ENCODE assay signal across 13 cellular contexts in genomic region chr17:73308959-73309358, GRCh38. TPM values are rescaled to one million over a fixed set of nuclear protein-coding genes. Genes with fewer than 3 reads are reported as not detected.
A peak's percentile ranks its signal among the peaks of the same experiment; 100 is the strongest.
DNase-seq lines count a peak whose midpoint lies in the region; ATAC-seq, FAIRE-seq and TF ChIP-seq lines count a peak whose summit lies in the region.
"Not testable (repeated sequence)": the region's sequence is repeated elsewhere in the genome, so short reads cannot be mapped to it uniquely, and the experiment has no call there.
"Had no signal": no experiment of that assay in that cellular context is flagged by ENCODE, and none has a peak within 500 bp of the region (broad histone marks: within the 10 kb centered on the region; RNA-seq: fewer than 3 reads in every experiment).

No MANE protein-coding gene starts in this region.

- WGBS in A549 (ENCODE audit: missing lambda C conversion rate): 42% methylated on average over 5 of the region's 5 CpGs
- 61% methylated on average over 5 of the region's 5 CpGs for WGBS in liver
- WGBS in pancreas, 2 donors: 12 to 23% methylated on average over 5 of the region's 5 CpGs
- WGBS in stomach, 5 donors: 36 to 54% (median 40%) methylated on average over 5 of the region's 5 CpGs

- intact Hi-C loops in colonic mucosa (cut with DNase I); stomach (cut with DNase I; ENCODE audit: low total_unique reads): not testable (repeated sequence)
- intact Hi-C loops in pancreas (cut with DNase I): loop anchor here in 1 of 3 donors (5.0 kb wide), 1 partner anchor 47 kb away; the partner anchor contains the start of gene CPSF4L

- peak overlapping the region; percentile 91 for H3K4me2 ChIP-seq in A549

- peak overlapping the region; percentile 85; the same call in 1 of the 2 replicates for H3K4me3 Mint-ChIP-seq in HFFc6

- H3K36me3 ChIP-seq in colonic mucosa; liver (ENCODE audit: control insufficient read depth in 4 of 4, insufficient read depth in 3 of 4, low read depth in 1 of 4, low read length in 3 of 4); pancreas; stomach: not testable (repeated sequence)

- TF ChIP-seq EP300 in A549 (IDR thresholded peaks at IDR 0.05); stomach (IDR thresholded peaks at IDR 0.05): not testable (repeated sequence)

- H3K27ac Mint-ChIP-seq in HFFc6: peak overlapping the region; percentile 95; the same call in 1 of the 2 replicates

- DNase-seq in A549 (ENCODE audit: low read depth in 1 of 2, low spot score in 1 of 2); HFFc6; colonic mucosa; fibroblast of mammary gland (ENCODE audit: low read depth); stomach: not testable (repeated sequence)
- peak in 2 of 6 donors; percentile 25 to 41 for DNase-seq in pancreas

- FAIRE-seq in A549 (lab: Jason Lieb, UNC); pancreas (lab: Jason Lieb, UNC): not testable (repeated sequence)

- not testable (repeated sequence) for H3K27me3 Mint-ChIP-seq in HFFc6 (ENCODE audit: insufficient read depth)

- H3K4me1 Mint-ChIP-seq in HFFc6 (ENCODE audit: low read depth): peaks cover 65% of the 10 kb centered on the region

- H3K4me1 ChIP-seq in A549: peaks cover 61% of the 10 kb centered on the region
- peaks cover 18% of the 10 kb centered on the region for H3K4me1 ChIP-seq in colonic mucosa
- H3K4me1 ChIP-seq in liver (ENCODE audit: control insufficient read depth in 4 of 4, insufficient read depth in 4 of 4, low read length in 3 of 4): peaks cover 17 to 53% (median 36%) of the 10 kb centered on the region in 4 donors
- peaks cover 24 to 46% (median 36%) of the 10 kb centered on the region in 3 donors for H3K4me1 ChIP-seq in pancreas
- peaks cover 42 to 72% (median 69%) of the 10 kb centered on the region in 4 donors for H3K4me1 ChIP-seq in stomach

- not testable (repeated sequence) for TF ChIP-seq POLR2A in A549 (IDR thresholded peaks at IDR 0.05; ENCODE audit: low read length); stomach (IDR thresholded peaks at IDR 0.05)

- H3K4me3 ChIP-seq in A549 (peak overlapping the region; percentile 77), WI38 (ENCODE audit: low read depth, low read length) (peak overlapping the region; percentile 96), colonic mucosa (peak overlapping the region; percentile 97), fibroblast of mammary gland (ENCODE audit: control insufficient read depth, low read depth, low read length) (peak overlapping the region; percentile 93), pancreas (peak overlapping the region; percentile 83 to 100 (median 92)), stomach (peak overlapping the region; percentile 75 to 93 (median 88))
- H3K4me3 ChIP-seq in liver (ENCODE audit: low read depth in 1 of 3, low read length in 3 of 3): not testable (repeated sequence)

- not testable (repeated sequence) for TF ChIP-seq RAD21 in A549 (conservative IDR thresholded peaks at IDR 0.05 in 1 of 2, IDR thresholded peaks at IDR 0.05 in 1 of 2); liver (IDR thresholded peaks at IDR 0.05)

- not testable (repeated sequence) for ATAC-seq in A549, pancreas

- POLR2A ChIA-PET in A549 (lab: Yijun Ruan, JAX): interaction anchor here (4.5 to 5.0 kb wide), 2 partner anchors 10 to 33 kb away, joined by 22 to 24 read pairs; no protein-coding TSS in a partner anchor

- not testable (repeated sequence) for H3K27me3 ChIP-seq in colonic mucosa; liver (ENCODE audit: control insufficient read depth in 4 of 4, insufficient read depth in 4 of 4, low read length in 3 of 4); pancreas; stomach

- CTCF ChIA-PET in A549 (lab: Yijun Ruan, JAX): interaction anchor here (0.5 to 29.0 kb wide), 9 partner anchors 19 to 119 kb away, joined by 3 to 385 read pairs (median 9); no protein-coding TSS in a partner anchor

- peak overlapping the region in 1 of 2 donors; percentile 100 for H3K9ac ChIP-seq in colonic mucosa (ENCODE audit: low read depth in 2 of 2, low read length in 2 of 2)
- H3K9ac ChIP-seq in liver (ENCODE audit: low read depth in 1 of 2, low read length in 2 of 2): not testable (repeated sequence)

- not testable (repeated sequence) for H3K36me3 Mint-ChIP-seq in HFFc6 (ENCODE audit: low read depth)

- not testable (repeated sequence) for H3K9me3 Mint-ChIP-seq in HFFc6

- H3K9me3 ChIP-seq in A549; colonic mucosa; liver (ENCODE audit: control insufficient read depth in 4 of 4, low read length in 3 of 4); pancreas; stomach: not testable (repeated sequence)

- TF ChIP-seq CTCF in A549 (IDR thresholded peaks at IDR 0.05); HFFc6 (IDR thresholded peaks at IDR 0.05); WI38 (IDR thresholded peaks at IDR 0.05; ENCODE audit: low read depth, low read length); colonic mucosa (IDR thresholded peaks at IDR 0.05); fibroblast of mammary gland (conservative IDR thresholded peaks at IDR 0.05; ENCODE audit: control insufficient read depth, insufficient read depth, low read depth, low read length); liver (IDR thresholded peaks at IDR 0.05; ENCODE audit: low read depth, low read length, missing input control); pancreas (IDR thresholded peaks at IDR 0.05); stomach (IDR thresholded peaks at IDR 0.05): not testable (repeated sequence)

- peak overlapping the region; percentile 95 to 96 for H3K27ac ChIP-seq in A549
- H3K27ac ChIP-seq in colonic mucosa: peak overlapping the region; percentile 98
- peak overlapping the region; percentile 96 to 97 for H3K27ac ChIP-seq in liver (ENCODE audit: low read depth in 1 of 2, low read length in 2 of 2)
- peak overlapping the region; percentile 92 to 99 (median 96) for H3K27ac ChIP-seq in pancreas
- H3K27ac ChIP-seq in stomach: peak overlapping the region; percentile 93 to 100 (median 99)

RNA-seq across cellular contexts. Expression of gene CDC42EP4, which starts 2.8 kb away (rescaled TPM):
- polyA plus RNA-seq in A549 (2011; rRNA removed) (32.9 and 33.8 TPM in 2 replicates), A549 (2017; fragmentation: RNase III; extraction: RNeasy Plus Mini Kit Qiagen cat#74134 plus additional on column Dnase treatment) (60.1 to 66.3 TPM (median 65.7 TPM) in 3 replicates), liver (10 to 100 TPM; 15.7 to 28.4 TPM), pancreas (10 to 100 TPM; 24.2 to 28.9 TPM), stomach (10 to 100 TPM; 23.2 to 38.3 (median 25.7) TPM)
- 40.9 and 72.3 TPM in 2 replicates for polyA plus RNA-seq in A549 (2012; cell fraction: cytosol; rRNA removed)
- 41.7 and 52.8 TPM in 2 replicates for polyA plus RNA-seq in A549 (2012; cell fraction: nucleus; rRNA removed)
- polyA minus RNA-seq in A549 (2011; rRNA and poly(A)+ RNA removed): 64.6 and 69.0 TPM in 2 replicates
- total RNA-seq in HFFc6 (2021; fragmentation: NEBNext Ultra II Directional; extraction: Animal tissue kit (Norgen Biotek cat#: 25700)): 10 to 100 TPM; 18.1 to 27.8 (median 25.9) TPM
- total RNA-seq in colonic mucosa (10 to 100 TPM; 52.8 to 65.3 TPM), liver (10 to 100 TPM; 27.5 to 31.0 TPM), pancreas (10 to 100 TPM; 43.2 to 56.2 (median 46.9) TPM), stomach (10 to 100 TPM; 44.6 to 93.3 (median 68.9) TPM)

RNA-seq across cellular contexts. Expression of gene CPSF4L, which starts 47.3 kb away (rescaled TPM):
- polyA plus RNA-seq in A549 (2011; rRNA removed) (0.13 and 0.17 TPM in 2 replicates), A549 (2017; fragmentation: RNase III; extraction: RNeasy Plus Mini Kit Qiagen cat#74134 plus additional on column Dnase treatment) (not detected in 3 replicates), liver (not detected), pancreas (not detected), stomach (not detected)
- polyA plus RNA-seq in A549 (2012; cell fraction: cytosol; rRNA removed): not detected in 2 replicates
- 0.27 TPM in 1 of 2 replicates, not detected in the other for polyA plus RNA-seq in A549 (2012; cell fraction: nucleus; rRNA removed)
- polyA minus RNA-seq in A549 (2011; rRNA and poly(A)+ RNA removed): not detected in 2 replicates
- not detected for total RNA-seq in HFFc6 (2021; fragmentation: NEBNext Ultra II Directional; extraction: Animal tissue kit (Norgen Biotek cat#: 25700))
- total RNA-seq in colonic mucosa (not detected), liver (not detected), pancreas (under 1 TPM in 4 of 6 donors, not detected in 2; 0.19 to 0.67 (median 0.21) TPM), stomach (not detected)
- total RNA-seq: activated CD4-positive, alpha-beta T cell treated with anti-CD3 and anti-CD28 coated beads, Interleukin-2, amount 10 ng/mL, durations not matched to agents 7 days and 5 days; myocyte; osteocyte had no signal
- polyA plus RNA-seq: CD14-positive monocyte, thymus had no signal
